Comparison of ENCODE assay signal across 26 cellular contexts in the genomic region with DNA sequence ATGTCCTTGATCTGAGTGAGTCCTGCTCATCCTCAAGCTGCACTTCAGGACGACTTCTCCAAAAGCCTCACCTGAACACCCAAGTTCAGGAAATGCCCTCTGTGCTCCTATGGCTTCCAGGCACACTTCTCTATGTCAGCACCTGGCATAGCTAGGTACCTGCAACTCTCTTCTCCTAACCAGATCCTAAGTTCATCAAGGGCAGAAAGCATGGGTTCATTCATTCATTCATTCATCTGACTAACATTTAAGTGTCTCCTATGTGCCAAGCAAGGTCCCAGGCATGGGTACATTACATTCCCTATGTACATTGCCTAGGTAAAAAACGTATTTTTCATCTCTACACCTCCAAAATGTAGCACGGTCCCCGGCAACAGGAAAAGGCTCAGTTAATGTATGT. TPM values are rescaled to one million over a fixed set of nuclear protein-coding genes. Genes with fewer than 3 reads are reported as not detected.
"Had no signal": no experiment of that assay in that cellular context is flagged by ENCODE, and none has a peak within 500 bp of the region (broad histone marks: within the 10 kb centered on the region; RNA-seq: fewer than 3 reads in every experiment).

No MANE protein-coding gene starts in this region.

- H3K4me3 ChIP-seq: ascending aorta, cardiac muscle cell, SK-N-MC had no signal

- H3K27me3 ChIP-seq: ascending aorta, brain microvascular endothelial cell had no signal

- H3K9me3 Mint-ChIP-seq: activated CD4-positive, alpha-beta memory T cell treated with anti-CD3 and anti-CD28 coated beads for 36 hours; activated CD4-positive, alpha-beta T cell treated with anti-CD3 and anti-CD28 coated beads, Interleukin-2, amount 10 ng/mL, durations not matched to agents 7 days and 5 days; activated naive CD4-positive, alpha-beta T cell treated with anti-CD3 and anti-CD28 coated beads, Interleukin-2, amount 50 U/mL, for 24 hours; activated naive CD8-positive, alpha-beta T cell treated with anti-CD3 and anti-CD28 coated beads, Interleukin-2, amount 50 U/mL, for 24 hours; activated T-cell treated with anti-CD3 and anti-CD28 coated beads, Interleukin-2, amount 50 U/mL, for 72 hours; activated T-helper 2 cell treated with anti-CD3 and anti-CD28 coated beads, Interferon-gamma antibody, Interleukin-2, Interleukin-4, amounts not matched to agents 10 μg/mL and 5 μg/mL and 100 μg/mL, durations not matched to agents 14 hours and 24 hours and 36 hours; T-cell had no signal

- H3K36me3 ChIP-seq: ascending aorta, brain microvascular endothelial cell, cardiac muscle cell had no signal

- DNase-seq: activated CD4-positive, alpha-beta memory T cell treated with anti-CD3 and anti-CD28 coated beads for 36 hours; activated CD4-positive, alpha-beta T cell treated with anti-CD3 and anti-CD28 coated beads, Interleukin-2, amount 10 ng/mL, durations not matched to agents 7 days and 5 days; activated CD4-positive, CD25-positive, alpha-beta regulatory T cell; activated CD8-positive, alpha-beta memory T cell treated with anti-CD3 and anti-CD28 coated beads for 24 hours; activated naive CD8-positive, alpha-beta T cell treated with anti-CD3 and anti-CD28 coated beads, Interleukin-2, amount 50 U/mL, for 24 hours; amniotic stem cell; brain microvascular endothelial cell; dermis blood vessel endothelial cell; NCI-H1048; NCI-H1930; NCI-H345; NCI-H510A; T-cell; T1000 had no signal

- H3K27ac Mint-ChIP-seq: activated CD4-positive, alpha-beta memory T cell treated with anti-CD3 and anti-CD28 coated beads for 36 hours; activated CD4-positive, alpha-beta T cell treated with anti-CD3 and anti-CD28 coated beads, Interleukin-2, amount 10 ng/mL, durations not matched to agents 7 days and 5 days; activated naive CD4-positive, alpha-beta T cell treated with anti-CD3 and anti-CD28 coated beads, Interleukin-2, amount 50 U/mL, for 24 hours; activated naive CD8-positive, alpha-beta T cell treated with anti-CD3 and anti-CD28 coated beads, Interleukin-2, amount 50 U/mL, for 24 hours; activated T-cell treated with anti-CD3 and anti-CD28 coated beads, Interleukin-2, amount 50 U/mL, for 72 hours; activated T-helper 2 cell treated with anti-CD3 and anti-CD28 coated beads, Interferon-gamma antibody, Interleukin-2, Interleukin-4, amounts not matched to agents 10 μg/mL and 5 μg/mL and 100 μg/mL, durations not matched to agents 14 hours and 24 hours and 36 hours; T-cell had no signal

- H3K4me1 Mint-ChIP-seq: activated naive CD4-positive, alpha-beta T cell treated with anti-CD3 and anti-CD28 coated beads, Interleukin-2, amount 50 U/mL, for 24 hours; T-cell had no signal

- ATAC-seq: activated naive CD8-positive, alpha-beta T cell treated with anti-CD3 and anti-CD28 coated beads, Interleukin-2, amount 50 U/mL, for 24 hours; T-cell had no signal

- H3K27ac ChIP-seq: ascending aorta, brain microvascular endothelial cell, cardiac muscle cell, SK-N-MC, VCaP had no signal

- H3K36me3 Mint-ChIP-seq: activated CD4-positive, alpha-beta memory T cell treated with anti-CD3 and anti-CD28 coated beads for 36 hours; activated naive CD4-positive, alpha-beta T cell treated with anti-CD3 and anti-CD28 coated beads, Interleukin-2, amount 50 U/mL, for 24 hours; T-cell had no signal

- H3K4me3 Mint-ChIP-seq: activated CD4-positive, alpha-beta memory T cell treated with anti-CD3 and anti-CD28 coated beads for 36 hours; activated CD4-positive, alpha-beta T cell treated with anti-CD3 and anti-CD28 coated beads, Interleukin-2, amount 10 ng/mL, durations not matched to agents 7 days and 5 days; activated naive CD4-positive, alpha-beta T cell treated with anti-CD3 and anti-CD28 coated beads, Interleukin-2, amount 50 U/mL, for 24 hours; activated naive CD8-positive, alpha-beta T cell treated with anti-CD3 and anti-CD28 coated beads, Interleukin-2, amount 50 U/mL, for 24 hours; T-cell had no signal

- H3K9me3 ChIP-seq: ascending aorta had no signal

- H3K4me1 ChIP-seq: ascending aorta had no signal

- FAIRE-seq: colon, TTC549 had no signal

RNA-seq across cellular contexts. Expression of a gene that starts 4.0 kb away (rescaled TPM):
- total RNA-seq: activated CD4-positive, alpha-beta T cell treated with anti-CD3 and anti-CD28 coated beads, Interleukin-2, amount 10 ng/mL, durations not matched to agents 7 days and 5 days; activated T-helper 2 cell treated with anti-CD3 and anti-CD28 coated beads, Interferon-gamma antibody, Interleukin-2, Interleukin-4, amounts not matched to agents 10 μg/mL and 5 μg/mL and 100 μg/mL, durations not matched to agents 14 hours and 24 hours and 36 hours; ascending aorta; dermis blood vessel endothelial cell; LHCN-M2; M059J; Right ventricle myocardium inferior; T-cell had no signal
- polyA plus RNA-seq: cardiac muscle cell had no signal
